ENCODE assay signal across 11 cellular contexts in the genomic region with DNA sequence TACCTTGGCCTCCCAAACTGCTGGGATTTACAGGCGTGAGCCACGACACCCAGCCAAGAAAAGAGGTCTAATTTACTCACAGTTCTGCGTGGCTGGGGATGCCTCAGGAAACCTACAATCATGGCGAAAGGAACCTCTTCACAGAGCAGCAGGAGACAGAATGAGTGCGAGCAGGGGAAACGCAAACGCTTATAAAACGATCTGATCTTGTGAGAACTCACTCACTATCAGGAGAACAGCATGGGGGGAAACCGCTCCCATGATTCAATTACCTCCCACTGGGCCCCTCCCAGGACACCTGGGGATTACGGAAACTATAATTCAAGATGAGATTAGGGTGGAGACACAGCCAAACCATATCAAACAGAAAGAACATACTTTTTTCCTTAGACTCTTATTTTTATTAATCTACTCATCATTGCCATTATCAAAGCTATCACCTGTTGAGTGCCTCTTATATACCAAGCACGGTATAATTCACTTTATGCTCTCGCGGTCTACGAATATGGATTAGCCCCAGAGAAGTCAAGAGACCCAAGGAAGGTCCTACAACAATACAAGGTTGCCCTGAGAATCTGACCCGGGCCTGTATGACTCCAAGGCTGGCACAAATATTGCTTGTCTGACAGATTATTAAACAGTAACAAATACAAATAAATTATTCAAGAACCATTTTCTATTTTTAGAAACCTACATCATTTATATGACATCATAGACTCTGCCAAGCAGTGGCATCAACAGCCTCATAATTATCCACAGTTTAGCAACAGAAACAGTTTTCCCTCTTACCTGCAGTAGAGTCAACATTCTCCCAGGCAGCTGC. TPM values are rescaled to one million over a fixed set of nuclear protein-coding genes. Genes with fewer than 3 reads are reported as not detected.
DNase-seq lines count a peak whose midpoint lies in the region; ATAC-seq, FAIRE-seq and TF ChIP-seq lines count a peak whose summit lies in the region.
"Had no signal": no experiment of that assay in that cellular context is flagged by ENCODE, and none has a peak within 500 bp of the region (broad histone marks: within the 10 kb centered on the region; RNA-seq: fewer than 3 reads in every experiment).

No MANE protein-coding gene starts in this region.

- no peak for TF ChIP-seq POLR2A in HCT116 (IDR thresholded peaks at IDR 0.05; ENCODE audit: borderline replicate concordance, extremely low read depth, insufficient read depth, insufficient read length)
- no peak for TF ChIP-seq POLR2A in GM12878 (IDR thresholded peaks at IDR 0.05; ENCODE audit: low read depth, low read length)

- H3K4me2 ChIP-seq in BLaER1 (peak overlapping the region; percentile 81), HCT116 (ENCODE audit: low read length) (no peak overlapping the region), GM12878 (ENCODE audit: control insufficient read depth, insufficient read depth) (peak overlapping the region; percentile 67)

- H3K4me3 ChIP-seq in BLaER1 (0 out of 2 replicates have a peak overlapping the region, but pooled peaks have one; percentile 84), HCT116 (replicated peaks in 1 of 2; ENCODE audit: low read depth in 1 of 2, low read length in 2 of 2) (no peak overlapping the region), GM12878 (peak overlapping the region; percentile 54; the same call in 1 of the 2 replicates), MG63 (no peak overlapping the region)

- WGBS in GM12878 (ENCODE audit: insufficient coverage, insufficient replicate concordance, low lambda C conversion rate, missing lambda C conversion rate), result 88% methylated on average over 15 of the region's 15 CpGs

- in situ Hi-C loops in GM12878 (cut with MboI), result no loop called here
- in situ Hi-C loops in ACHN (cut with HindIII; ENCODE audit: low pct_ligation_motif_present, low pct_unique_long_range_greater_than_20kb, low sequenced_read_pairs), result no loop called here

- H3K4me1 ChIP-seq in BLaER1 (peaks cover 42% of the 10 kb centered on the region), HCT116 (ENCODE audit: control insufficient read depth in 1 of 2, insufficient read depth in 2 of 2, low read length in 2 of 2) (no peaks in the 10 kb centered on the region), GM12878 (ENCODE audit: control insufficient read depth, insufficient read depth, low read length) (no peaks in the 10 kb centered on the region)

- DNase-seq in HCT116 (ENCODE audit: low read depth, low spot score) (no peak), GM12878 (ENCODE audit: low read depth, low spot score) (no peak), D341Med (ENCODE audit: low spot score) (no peak), MG63 (no peak), ACHN (no peak)
- DNase-seq: glutamatergic neuron, KBM-7, NCI-H524 treated with DMSO at 0.1 percent for 48 hours, retina, T1000 had no signal

- H3K79me2 ChIP-seq in HCT116 (ENCODE audit: insufficient read depth, low read length) (peaks cover 43% of the 10 kb centered on the region), GM12878 (ENCODE audit: control insufficient read depth, insufficient read depth, low read length) (peaks cover 48% of the 10 kb centered on the region)

- TF ChIP-seq EP300 in GM12878 (IDR thresholded peaks at IDR 0.05; ENCODE audit: borderline replicate concordance in 1 of 2, control insufficient read depth in 1 of 2, low read depth in 2 of 2, low read length in 2 of 2), result no peak

- no peak overlapping the region for H3K27ac ChIP-seq in BLaER1
- H3K27ac ChIP-seq in HCT116 (ENCODE audit: low read depth, low read length), result no peak overlapping the region
- H3K27ac ChIP-seq in GM12878 (ENCODE audit: control insufficient read depth, insufficient read depth), result no peak overlapping the region

- RAD21 ChIA-PET in HCT116 (lab: Charles Lee; ENCODE audit: low non-redundant PET in 1 of 2, low total read pairs in 2 of 2, uncharacterized antibody in 2 of 2, unreplicated experiment in 2 of 2) (no interaction called here), GM12878 (lab: Charles Lee; ENCODE audit: unreplicated experiment) (no interaction called here)

- TF ChIP-seq CTCF in HCT116 (IDR thresholded peaks at IDR 0.05 in 2 of 3, conservative IDR thresholded peaks at IDR 0.05 in 1 of 3; ENCODE audit: borderline replicate concordance in 1 of 3, insufficient read depth in 1 of 3, low read depth in 2 of 3, low read length in 2 of 3) (no peak), GM12878 (IDR thresholded peaks at IDR 0.05 in 2 of 3, conservative IDR thresholded peaks at IDR 0.05 in 1 of 3; ENCODE audit: control insufficient read depth in 2 of 3, extremely low read depth in 1 of 3, insufficient read depth in 1 of 3, low read depth in 3 of 3, low read length in 3 of 3) (no peak)

- H3K9me3 ChIP-seq in BLaER1 (no peaks in the 10 kb centered on the region), HCT116 (ENCODE audit: control insufficient read depth in 1 of 2, insufficient read depth in 1 of 2, low read depth in 1 of 2, low read length in 2 of 2) (no peaks in the 10 kb centered on the region), GM12878 (replicated peaks; ENCODE audit: control insufficient read depth, insufficient read depth, low read length) (no peaks in the 10 kb centered on the region; the same call in 2 of the 3 replicates), MG63 (no peaks in the 10 kb centered on the region)

- SMC1A ChIA-PET in GM12878 (lab: Charles Lee; ENCODE audit: uncharacterized antibody, unreplicated experiment), result no interaction called here

- no peak for ATAC-seq in HCT116
- no peak for ATAC-seq in GM12878

- POLR2A ChIA-PET in HCT116 (lab: Charles Lee) (no interaction called here), GM12878 (lab: Charles Lee) (interaction anchor here (0.7 kb wide), 1 partner anchor 177 kb away, joined by 3 read pairs; no protein-coding TSS in a partner anchor)

- no peaks in the 10 kb centered on the region for H3K9me2 ChIP-seq in HCT116 (ENCODE audit: insufficient read depth)

- FAIRE-seq in GM12878 (lab: Jason Lieb, UNC), result no peak

- H3K9ac ChIP-seq in BLaER1, result no peak overlapping the region
- no peak overlapping the region for H3K9ac ChIP-seq in HCT116 (ENCODE audit: low read length)
- H3K9ac ChIP-seq in GM12878 (ENCODE audit: control insufficient read depth, insufficient read depth, low read length), result no peak overlapping the region

- H3K27me3 ChIP-seq in BLaER1 (no peaks in the 10 kb centered on the region), HCT116 (ENCODE audit: insufficient read depth, low read length) (no peaks in the 10 kb centered on the region), GM12878 (replicated peaks in 1 of 2; ENCODE audit: control insufficient read depth in 2 of 2, insufficient read depth in 2 of 2, low read length in 1 of 2) (no peaks in the 10 kb centered on the region), MG63 (no peaks in the 10 kb centered on the region)

- CTCF ChIA-PET in HCT116 (lab: Charles Lee) (no interaction called here), GM12878 (lab: Yijun Ruan, JAX) (interaction anchor here (1.0 kb wide), 1 partner anchor 12 kb away, joined by 3 read pairs; no protein-coding TSS in a partner anchor)

- intact Hi-C loops in HCT116 (cut with micrococcal nuclease), result no loop called here
- intact Hi-C loops in GM12878 (cut with micrococcal nuclease; ENCODE audit: unreplicated experiment), result no loop called here

- peaks cover 43% of the 10 kb centered on the region for H4K20me1 ChIP-seq in BLaER1
- no peaks in the 10 kb centered on the region for H4K20me1 ChIP-seq in HCT116 (ENCODE audit: insufficient read depth)
- H4K20me1 ChIP-seq in GM12878 (ENCODE audit: control insufficient read depth, insufficient read depth), result no peaks in the 10 kb centered on the region

- TF ChIP-seq RAD21 in HCT116 (IDR thresholded peaks at IDR 0.05; ENCODE audit: low read depth) (no peak), GM12878 (IDR thresholded peaks at IDR 0.05; ENCODE audit: insufficient read depth, low read depth, low read length) (no peak)

- TSS peak; percentile 58 for BruUV-seq in HCT116 (replicated peaks; lab: Mats Ljungman, UMichigan)
- BruUV-seq in GM12878 (replicated peaks; lab: Mats Ljungman, UMichigan), result TSS peak; percentile 79

- H3K36me3 ChIP-seq in BLaER1, result peaks cover 65% of the 10 kb centered on the region
- peaks cover 0 to 5% of the 10 kb centered on the region in 2 experiments; a peak in 2 of 4 replicates for H3K36me3 ChIP-seq in HCT116 (ENCODE audit: control insufficient read depth in 1 of 2, insufficient read depth in 2 of 2, low read length in 2 of 2)
- H3K36me3 ChIP-seq in GM12878 (ENCODE audit: control insufficient read depth in 2 of 2, insufficient read depth in 2 of 2, low read length in 1 of 2), result peaks cover 4 to 5% of the 10 kb centered on the region in 2 experiments
- peaks cover 49% of the 10 kb centered on the region for H3K36me3 ChIP-seq in MG63

- H2AFZ ChIP-seq in HCT116 (ENCODE audit: low read depth, low read length, poor library complexity, severe bottlenecking), result no peak overlapping the region
- no peak overlapping the region for H2AFZ ChIP-seq in GM12878 (ENCODE audit: control insufficient read depth, low read depth, low read length)

RNA-seq across cellular contexts. Expression of gene POLR3K, which starts 2.4 kb away (rescaled TPM):
- total RNA-seq in HCT116 (2021; ENCODE audit: unreplicated experiment), result 22.7 TPM
- 15.2 and 17.1 TPM in 2 replicates for polyA plus RNA-seq in HCT116 (2012)
- 38.3 and 42.5 TPM in 2 replicates for total RNA-seq in GM12878 (2013; cell fraction: nucleolus; rRNA removed)
- 25.0 and 25.6 TPM in 2 replicates for total RNA-seq in GM12878 (2014; rRNA removed)
- total RNA-seq in GM12878 (2014; rRNA removed; fragmentation: Illumina TruSeq; extraction: Trizol), result 23.8 and 25.3 TPM in 2 replicates
- total RNA-seq in GM12878 (2021), result 56.0 and 58.3 TPM in 2 replicates
- polyA plus RNA-seq in GM12878 (2011; ENCODE audit: low read depth), result 25.6 TPM
- polyA plus RNA-seq in GM12878 (2011; rRNA removed), result 54.9 and 65.8 TPM in 2 replicates
- polyA plus RNA-seq in GM12878 (2011; cell fraction: cytosol; rRNA removed), result 105 and 107 TPM in 2 replicates
- polyA plus RNA-seq in GM12878 (2011; cell fraction: nucleus; rRNA removed), result 52.4 and 59.9 TPM in 2 replicates
- polyA plus RNA-seq in GM12878 (2012), result 35.4 and 38.1 TPM in 2 replicates
- 23.1 and 39.1 TPM in 2 replicates for polyA plus RNA-seq in GM12878 (2014; fragmentation: Illumina TruSeq; extraction: Trizol)
- polyA plus RNA-seq in GM12878 (2014; fragmentation: Nextera tagmentation; extraction: Ambion mirVana), result 100 to 1,000 TPM; 195 to 222 TPM
- 60.0 and 62.2 TPM in 2 replicates for polyA plus RNA-seq in GM12878 (2014; rRNA removed)
- polyA plus RNA-seq in GM12878 (2016; fragmentation: Nextera tagmentation; extraction: Ambion mirVana), result 100 to 1,000 TPM; 106 to 115 TPM
- 66.7 and 70.0 TPM in 2 replicates for polyA minus RNA-seq in GM12878 (2011; rRNA and poly(A)+ RNA removed)
- polyA minus RNA-seq in GM12878 (2011; cell fraction: cytosol; rRNA and poly(A)+ RNA removed), result 20.0 and 22.8 TPM in 2 replicates
- polyA minus RNA-seq in GM12878 (2011; cell fraction: nucleus; rRNA and poly(A)+ RNA removed), result 14.5 and 26.7 TPM in 2 replicates
- 16.4 and 25.5 TPM in 2 replicates for total RNA-seq in MG63 (2014; rRNA removed; shearing (Covaris generic); ENCODE audit: low replicate concordance)

RNA-seq across cellular contexts. Expression of gene SNRNP25, which starts 2.6 kb away (rescaled TPM):
- total RNA-seq in HCT116 (2021; ENCODE audit: unreplicated experiment) (24.5 TPM), GM12878 (2014; rRNA removed) (68.5 and 79.9 TPM in 2 replicates), GM12878 (2014; rRNA removed; fragmentation: Illumina TruSeq; extraction: Trizol) (58.6 and 58.9 TPM in 2 replicates), GM12878 (2021) (69.8 and 72.6 TPM in 2 replicates)
- 19.8 and 25.7 TPM in 2 replicates for polyA plus RNA-seq in HCT116 (2012)
- total RNA-seq in GM12878 (2013; cell fraction: nucleolus; rRNA removed), result 19.0 and 21.4 TPM in 2 replicates
- 95.4 TPM for polyA plus RNA-seq in GM12878 (2011; ENCODE audit: low read depth)
- polyA plus RNA-seq in GM12878 (2011; rRNA removed) (39.9 and 56.9 TPM in 2 replicates), GM12878 (2014; fragmentation: Illumina TruSeq; extraction: Trizol) (40.2 and 65.9 TPM in 2 replicates), GM12878 (2014; fragmentation: Nextera tagmentation; extraction: Ambion mirVana) (10 to 100 TPM; 40.9 to 59.8 TPM), GM12878 (2014; rRNA removed) (84.2 and 90.2 TPM in 2 replicates), GM12878 (2016; fragmentation: Nextera tagmentation; extraction: Ambion mirVana) (100 to 1,000 TPM; 122 to 138 TPM)
- polyA plus RNA-seq in GM12878 (2011; cell fraction: cytosol; rRNA removed), result 67.5 and 80.5 TPM in 2 replicates
- polyA plus RNA-seq in GM12878 (2011; cell fraction: nucleus; rRNA removed), result 38.6 and 41.4 TPM in 2 replicates
- 52.2 and 67.8 TPM in 2 replicates for polyA plus RNA-seq in GM12878 (2012)
- polyA minus RNA-seq in GM12878 (2011; rRNA and poly(A)+ RNA removed), result 20.5 and 23.6 TPM in 2 replicates
- polyA minus RNA-seq in GM12878 (2011; cell fraction: cytosol; rRNA and poly(A)+ RNA removed), result 7.4 and 10.0 TPM in 2 replicates
- polyA minus RNA-seq in GM12878 (2011; cell fraction: nucleus; rRNA and poly(A)+ RNA removed), result 7.1 and 12.8 TPM in 2 replicates
- total RNA-seq in MG63 (2014; rRNA removed; shearing (Covaris generic); ENCODE audit: low replicate concordance), result 33.1 and 87.8 TPM in 2 replicates

RNA-seq across cellular contexts. Expression of gene RHBDF1, which starts 21.5 kb away (rescaled TPM):
- total RNA-seq in HCT116 (2021; ENCODE audit: unreplicated experiment), result 19.8 TPM
- 19.2 and 21.1 TPM in 2 replicates for polyA plus RNA-seq in HCT116 (2012)
- 0.42 and 0.88 TPM in 2 replicates for total RNA-seq in GM12878 (2013; cell fraction: nucleolus; rRNA removed)
- 0.54 and 0.85 TPM in 2 replicates for total RNA-seq in GM12878 (2014; rRNA removed)
- total RNA-seq in GM12878 (2014; rRNA removed; fragmentation: Illumina TruSeq; extraction: Trizol), result 0.14 and 0.36 TPM in 2 replicates
- 0.72 and 0.93 TPM in 2 replicates for total RNA-seq in GM12878 (2021)
- 1.5 TPM for polyA plus RNA-seq in GM12878 (2011; ENCODE audit: low read depth)
- polyA plus RNA-seq in GM12878 (2011; rRNA removed), result 0.04 TPM in 1 of 2 replicates, not detected in the other
- polyA plus RNA-seq in GM12878 (2011; cell fraction: cytosol; rRNA removed), result 0.03 and 0.12 TPM in 2 replicates
- polyA plus RNA-seq in GM12878 (2011; cell fraction: nucleus; rRNA removed), result 1.3 and 1.4 TPM in 2 replicates
- polyA plus RNA-seq in GM12878 (2012), result 1.6 and 2.0 TPM in 2 replicates
- polyA plus RNA-seq in GM12878 (2014; fragmentation: Illumina TruSeq; extraction: Trizol), result 0.40 TPM in 1 of 2 replicates, not detected in the other
- under 1 TPM in 1 of 2 experiments, not detected in 1; 0.09 TPM for polyA plus RNA-seq in GM12878 (2014; fragmentation: Nextera tagmentation; extraction: Ambion mirVana)
- polyA plus RNA-seq in GM12878 (2014; rRNA removed), result 0.19 and 0.42 TPM in 2 replicates
- polyA plus RNA-seq in GM12878 (2016; fragmentation: Nextera tagmentation; extraction: Ambion mirVana), result not detected
- polyA minus RNA-seq in GM12878 (2011; rRNA and poly(A)+ RNA removed), result not detected in 2 replicates
- 0.62 TPM in 1 of 2 replicates, not detected in the other for polyA minus RNA-seq in GM12878 (2011; cell fraction: cytosol; rRNA and poly(A)+ RNA removed)
- 0.12 and 0.77 TPM in 2 replicates for polyA minus RNA-seq in GM12878 (2011; cell fraction: nucleus; rRNA and poly(A)+ RNA removed)
- total RNA-seq in MG63 (2014; rRNA removed; shearing (Covaris generic); ENCODE audit: low replicate concordance), result 4.2 and 12.0 TPM in 2 replicates

RNA-seq across cellular contexts. Expression of gene MPG, which starts 27.0 kb away (rescaled TPM):
- 32.6 TPM for total RNA-seq in HCT116 (2021; ENCODE audit: unreplicated experiment)
- polyA plus RNA-seq in HCT116 (2012), result 33.4 and 36.1 TPM in 2 replicates
- 24.9 and 26.3 TPM in 2 replicates for total RNA-seq in GM12878 (2013; cell fraction: nucleolus; rRNA removed)
- 147 and 193 TPM in 2 replicates for total RNA-seq in GM12878 (2014; rRNA removed)
- 25.7 and 37.3 TPM in 2 replicates for total RNA-seq in GM12878 (2014; rRNA removed; fragmentation: Illumina TruSeq; extraction: Trizol)
- 70.8 and 74.1 TPM in 2 replicates for total RNA-seq in GM12878 (2021)
- polyA plus RNA-seq in GM12878 (2011; ENCODE audit: low read depth), result 24.2 TPM
- 13.5 and 35.9 TPM in 2 replicates for polyA plus RNA-seq in GM12878 (2011; rRNA removed)
- 92.3 and 129 TPM in 2 replicates for polyA plus RNA-seq in GM12878 (2011; cell fraction: cytosol; rRNA removed)
- polyA plus RNA-seq in GM12878 (2011; cell fraction: nucleus; rRNA removed), result 71.2 and 77.3 TPM in 2 replicates
- polyA plus RNA-seq in GM12878 (2012), result 51.3 and 64.2 TPM in 2 replicates
- polyA plus RNA-seq in GM12878 (2014; fragmentation: Illumina TruSeq; extraction: Trizol), result 1.2 and 14.8 TPM in 2 replicates
- polyA plus RNA-seq in GM12878 (2014; fragmentation: Nextera tagmentation; extraction: Ambion mirVana), result 1 to 10 TPM in 1 of 2 experiments, under 1 TPM in 1; 0.32 to 4.8 TPM
- 162 and 200 TPM in 2 replicates for polyA plus RNA-seq in GM12878 (2014; rRNA removed)
- 10 to 100 TPM; 75.5 to 80.8 TPM for polyA plus RNA-seq in GM12878 (2016; fragmentation: Nextera tagmentation; extraction: Ambion mirVana)
- polyA minus RNA-seq in GM12878 (2011; rRNA and poly(A)+ RNA removed), result 9.1 and 38.3 TPM in 2 replicates
- polyA minus RNA-seq in GM12878 (2011; cell fraction: cytosol; rRNA and poly(A)+ RNA removed), result 25.2 and 28.2 TPM in 2 replicates
- polyA minus RNA-seq in GM12878 (2011; cell fraction: nucleus; rRNA and poly(A)+ RNA removed), result 15.6 and 18.5 TPM in 2 replicates
- total RNA-seq in MG63 (2014; rRNA removed; shearing (Covaris generic); ENCODE audit: low replicate concordance), result 126 and 258 TPM in 2 replicates

Comparison
In these comparisons a context has a peak if more than half of its experiments do, and no peak if none do; other contexts are left out.
1. H3K4me3 ChIP-seq: peak in BLaER1 (single experiment) and GM12878 (single experiment); none in HCT116 (0 of 2) and MG63 (single experiment).